ENCODE assay signal across 8 cellular contexts in the genomic region with DNA sequence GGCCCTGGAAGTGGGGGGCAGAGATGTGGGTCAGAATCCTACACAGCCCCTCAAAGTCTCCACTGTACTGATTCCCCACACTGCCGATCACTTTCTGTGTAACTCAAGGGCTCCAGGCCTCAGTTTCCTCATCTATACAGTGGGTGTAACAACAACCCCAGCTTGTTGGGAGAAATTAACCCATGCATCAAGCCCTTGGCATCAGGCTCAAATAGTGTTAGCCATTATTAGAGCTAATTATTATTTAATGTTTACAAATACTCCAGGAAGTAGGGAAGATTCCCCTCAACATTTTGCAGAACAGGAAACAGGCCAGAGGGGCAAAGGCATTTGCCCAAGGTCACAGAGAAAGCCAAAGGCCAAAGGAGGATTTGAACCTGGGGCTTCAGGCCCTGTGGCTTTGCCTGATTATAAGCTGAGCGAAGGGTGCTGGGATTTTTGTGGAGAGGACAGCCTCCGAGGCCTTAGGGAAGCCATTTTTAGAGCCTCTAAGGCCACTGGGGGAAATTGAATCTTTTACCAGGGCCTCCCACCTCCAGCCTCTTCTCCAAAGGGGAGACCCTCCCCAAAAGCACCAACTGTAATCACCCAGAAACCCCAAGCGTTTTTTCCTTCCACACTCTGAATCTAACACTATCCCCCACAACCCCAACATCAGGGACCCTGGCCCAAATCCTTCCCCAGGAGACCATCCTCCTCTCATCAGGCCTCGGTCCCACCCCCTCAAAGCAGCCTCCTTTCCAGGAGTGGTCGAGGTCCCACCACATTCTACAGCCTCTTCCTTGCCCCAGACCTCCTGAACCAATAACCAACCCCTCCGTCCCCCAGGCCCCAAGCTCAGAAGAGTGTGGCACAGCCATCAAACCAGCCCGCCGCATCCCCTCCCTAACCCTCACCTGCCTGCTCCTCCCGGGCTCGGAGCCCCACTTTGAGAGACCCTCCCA. TPM values are rescaled to one million over a fixed set of nuclear protein-coding genes. Genes with fewer than 3 reads are reported as not detected.
DNase-seq lines count a peak whose midpoint lies in the region; ATAC-seq and TF ChIP-seq lines count a peak whose summit lies in the region.

No MANE protein-coding gene starts in this region.

- POLR2A ChIA-PET in BJ (lab: Charles Lee): no interaction called here

- no peak for DNase-seq in BJ (ENCODE audit: low read depth)
- peak in 3 of 61 donors; percentile 20 to 41 (median 27) for DNase-seq in caudate nucleus (lab: John Stamatoyannopoulos, UW)
- no peak for DNase-seq in occipital lobe (lab: John Stamatoyannopoulos, UW)
- no peak for DNase-seq in GF-D8 (lab: John Stamatoyannopoulos, UW)

- no peak overlapping the region for H2AFZ ChIP-seq in Loucy (ENCODE audit: low read length)

- no peak for ATAC-seq in HG03139 (IDR thresholded peaks at IDR 0.05; ENCODE audit: unreplicated experiment)
- no peak for ATAC-seq in HG02870 (IDR thresholded peaks at IDR 0.05; ENCODE audit: unreplicated experiment)

- H3K36me3 ChIP-seq in BJ (ENCODE audit: control insufficient read depth, insufficient read depth, low read length): peaks cover 26% of the 10 kb centered on the region
- H3K36me3 ChIP-seq in Loucy (ENCODE audit: insufficient read depth, low read length): peaks cover 4% of the 10 kb centered on the region; the same call in 1 of the 2 replicates
- H3K36me3 ChIP-seq in mucosa of rectum (ENCODE audit: control insufficient read depth in 2 of 2, insufficient read depth in 2 of 2, low read length in 2 of 2): peaks cover 14 to 26% of the 10 kb centered on the region in 2 donors

- H3K4me1 ChIP-seq in Loucy (ENCODE audit: insufficient read depth, low read length, poor library complexity, severe bottlenecking) (peaks cover 20% of the 10 kb centered on the region), mucosa of rectum (ENCODE audit: control insufficient read depth in 2 of 2, insufficient read depth in 2 of 2, low read length in 2 of 2) (peaks cover 13% of the 10 kb centered on the region in 2 donors)

- peaks cover 10% of the 10 kb centered on the region for H4K20me1 ChIP-seq in Loucy (ENCODE audit: insufficient read depth, low read length, poor library complexity, severe bottlenecking)

- H3K79me2 ChIP-seq in Loucy (ENCODE audit: insufficient read depth, low read length): peaks cover 19% of the 10 kb centered on the region

- CTCF ChIA-PET in BJ (lab: Yijun Ruan, JAX): interaction anchor here (1.0 kb wide), 1 partner anchor 11 kb away, joined by 4 read pairs; no protein-coding TSS in a partner anchor

- H3K4me2 ChIP-seq in Loucy (ENCODE audit: low read depth, low read length, poor library complexity, severe bottlenecking): peak overlapping the region; percentile 100

- H3K9me2 ChIP-seq in Loucy (replicated peaks; ENCODE audit: low read depth, low read length): no peaks in the 10 kb centered on the region

- TF ChIP-seq CTCF in BJ (IDR thresholded peaks at IDR 0.05; ENCODE audit: insufficient read depth, low read depth, low read length) (no peak), Loucy (conservative IDR thresholded peaks at IDR 0.05; ENCODE audit: low read length) (no peak)

- H3K27ac ChIP-seq in caudate nucleus (ENCODE audit: low read depth, low read length) (peak overlapping the region; percentile 65), mucosa of rectum (ENCODE audit: low read depth in 2 of 2, low read length in 2 of 2) (peak overlapping the region; percentile 55 to 56)

- H3K9me3 ChIP-seq in Loucy (ENCODE audit: insufficient read depth, low read depth, low read length): no peaks in the 10 kb centered on the region
- H3K9me3 ChIP-seq in mucosa of rectum (ENCODE audit: control insufficient read depth in 2 of 2, low read length in 2 of 2): no peaks in the 10 kb centered on the region

- H3K27me3 ChIP-seq in BJ (ENCODE audit: control insufficient read depth, insufficient read depth, low read length) (no peaks in the 10 kb centered on the region), Loucy (ENCODE audit: insufficient read depth, low read length, poor library complexity, severe bottlenecking) (no peaks in the 10 kb centered on the region), mucosa of rectum (ENCODE audit: control insufficient read depth in 2 of 2, insufficient read depth in 2 of 2, low read length in 2 of 2) (no peaks in the 10 kb centered on the region)

- no peaks in the 10 kb centered on the region for H3F3A ChIP-seq in Loucy (ENCODE audit: low read depth)

- H3K4me3 ChIP-seq in BJ (ENCODE audit: low read depth, low read length): peak overlapping the region; percentile 95
- H3K4me3 ChIP-seq in Loucy (ENCODE audit: low read length, poor library complexity, severe bottlenecking): peak overlapping the region; percentile 97
- H3K4me3 ChIP-seq in mucosa of rectum (ENCODE audit: low read length in 2 of 2): peak overlapping the region; percentile 69 to 78

- peak overlapping the region; percentile 87 for H3K9ac ChIP-seq in Loucy (ENCODE audit: low read depth, low read length, poor library complexity, severe bottlenecking)
- peak overlapping the region; percentile 72 to 81 for H3K9ac ChIP-seq in mucosa of rectum (ENCODE audit: low read depth in 1 of 2, low read length in 2 of 2)

RNA-seq across cellular contexts. Expression of gene FKBP8, which starts 1.1 kb away (rescaled TPM):
- polyA plus RNA-seq in BJ (2011; rRNA removed): 168 and 280 TPM in 2 replicates
- polyA minus RNA-seq in BJ (2011; rRNA and poly(A)+ RNA removed): 116 and 177 TPM in 2 replicates
- total RNA-seq in occipital lobe: 118 TPM

RNA-seq across cellular contexts. Expression of gene KXD1, which starts 15.4 kb away (rescaled TPM):
- polyA plus RNA-seq in BJ (2011; rRNA removed): 100 and 163 TPM in 2 replicates
- polyA minus RNA-seq in BJ (2011; rRNA and poly(A)+ RNA removed): 70.3 and 128 TPM in 2 replicates
- total RNA-seq in occipital lobe: 16.4 TPM

RNA-seq across cellular contexts. Expression of gene ELL, which starts 20.4 kb away (rescaled TPM):
- 4.4 and 10.2 TPM in 2 replicates for polyA plus RNA-seq in BJ (2011; rRNA removed)
- 7.1 and 8.7 TPM in 2 replicates for polyA minus RNA-seq in BJ (2011; rRNA and poly(A)+ RNA removed)
- 6.6 TPM for total RNA-seq in occipital lobe

RNA-seq across cellular contexts. Expression of gene UBA52, which starts 29.4 kb away (rescaled TPM):
- 2,336 and 2,472 TPM in 2 replicates for polyA plus RNA-seq in BJ (2011; rRNA removed)
- polyA minus RNA-seq in BJ (2011; rRNA and poly(A)+ RNA removed): 975 and 1,899 TPM in 2 replicates
- 530 TPM for total RNA-seq in occipital lobe

RNA-seq across cellular contexts. Expression of gene REX1BD, which starts 46.3 kb away (rescaled TPM):
- polyA plus RNA-seq in BJ (2011; rRNA removed): 22.4 and 24.3 TPM in 2 replicates
- polyA minus RNA-seq in BJ (2011; rRNA and poly(A)+ RNA removed): 1.9 and 2.2 TPM in 2 replicates
- total RNA-seq in occipital lobe: 20.0 TPM
